8 cellular contexts compared by ENCODE assay signal in genomic region chr6:33622456-33623431, GRCh38. TPM values are rescaled to one million over a fixed set of nuclear protein-coding genes. Genes with fewer than 3 reads are reported as not detected.
DNase-seq lines count a peak whose midpoint lies in the region; ATAC-seq and TF ChIP-seq lines count a peak whose summit lies in the region.

No MANE protein-coding gene starts in this region.

- peaks cover 13% of the 10 kb centered on the region for H3K36me3 Mint-ChIP-seq in stimulated activated memory B cell treated with anti-CD40 and anti-IgM and Interleukin-4, amounts not matched to agents 10 μg/mL and 1 μg/mL and 100 μg/mL, for 72 hours

- no peaks in the 10 kb centered on the region for H3K9me3 Mint-ChIP-seq in stimulated activated memory B cell treated with anti-CD40 and anti-IgM and Interleukin-4, amounts not matched to agents 10 μg/mL and 1 μg/mL and 100 μg/mL, for 72 hours

- peaks cover 0 to 47% (median 24%) of the 10 kb centered on the region in 9 donors for H3K4me1 ChIP-seq in heart right ventricle

- peaks cover 53% of the 10 kb centered on the region for H3K4me1 Mint-ChIP-seq in stimulated activated memory B cell treated with anti-CD40 and anti-IgM and Interleukin-4, amounts not matched to agents 10 μg/mL and 1 μg/mL and 100 μg/mL, for 72 hours

- peaks cover 0 to 11% (median 8%) of the 10 kb centered on the region in 7 donors for H3K27me3 ChIP-seq in heart right ventricle

- H3K4me3 Mint-ChIP-seq in stimulated activated memory B cell treated with anti-CD40 and anti-IgM and Interleukin-4, amounts not matched to agents 10 μg/mL and 1 μg/mL and 100 μg/mL, for 72 hours = peak overlapping the region; percentile 92

- H3K27ac Mint-ChIP-seq in stimulated activated memory B cell treated with anti-CD40 and anti-IgM and Interleukin-4, amounts not matched to agents 10 μg/mL and 1 μg/mL and 100 μg/mL, for 72 hours = peak overlapping the region; percentile 85

- DNase-seq in NCI-H1417 (lab: John Stamatoyannopoulos, UW) = peak in 2 of 3 experiments; percentile 12 to 26
- no peak for DNase-seq in NCI-H1417 treated with DMSO at 0.1 percent for 48 hours (lab: John Stamatoyannopoulos, UW)
- DNase-seq in heart right ventricle = no peak
- no peak for DNase-seq in stimulated activated CD4-positive, alpha-beta T cell treated with anti-CD3 and anti-CD28 coated beads, Interleukin-4, amount 100 ng/mL, for 24 hours
- DNase-seq in SKM-1 treated with dmso at 0.1 percent for 144 hours (lab: John Stamatoyannopoulos, UW; ENCODE audit: unreplicated experiment) = no peak

- intact Hi-C loops in heart right ventricle (cut with DNase I) = loop anchor here in 2 of 10 donors (5.0 kb wide), 1 partner anchor 35 kb away; no protein-coding TSS in a partner anchor

- 67 to 70% methylated on average over 12 of the region's 12 CpGs for WGBS in heart right ventricle, 2 donors

- H3K9me3 ChIP-seq in heart right ventricle = no peaks in the 10 kb centered on the region

- H3K27ac ChIP-seq in VCaP = peak overlapping the region; percentile 95
- peak overlapping the region in 9 of 10 donors; percentile 86 to 97 (median 93) for H3K27ac ChIP-seq in heart right ventricle

- H3K4me3 ChIP-seq in heart right ventricle = peak overlapping the region; percentile 59 to 77 (median 71)

- peak in 3 of 8 donors; percentile 22 to 45 (median 32) for ATAC-seq in heart right ventricle
- no peak for ATAC-seq in stimulated activated memory B cell treated with anti-CD40 and anti-IgM and Interleukin-4, amounts not matched to agents 10 μg/mL and 1 μg/mL and 100 μg/mL, for 72 hours
- ATAC-seq in GM18861 (IDR thresholded peaks at IDR 0.05; ENCODE audit: unreplicated experiment) = no peak

- no peak for TF ChIP-seq CTCF in VCaP (conservative IDR thresholded peaks at IDR 0.05)
- TF ChIP-seq CTCF in heart right ventricle (IDR thresholded peaks at IDR 0.05) = no peak

- no peaks in the 10 kb centered on the region for H3K27me3 Mint-ChIP-seq in stimulated activated memory B cell treated with anti-CD40 and anti-IgM and Interleukin-4, amounts not matched to agents 10 μg/mL and 1 μg/mL and 100 μg/mL, for 72 hours

- peaks cover 0 to 20% (median 0%) of the 10 kb centered on the region in 9 donors for H3K36me3 ChIP-seq in heart right ventricle

RNA-seq across cellular contexts. Expression of gene ITPR3, which starts 1.6 kb away (rescaled TPM):
- total RNA-seq in heart right ventricle = 10 to 100 TPM in 1 of 10 donors, 1 to 10 TPM in 9; 3.2 to 16.7 (median 5.5) TPM
- 10 to 100 TPM in 1 of 2 donors, 1 to 10 TPM in 1; 7.8 to 12.6 TPM for polyA plus RNA-seq in heart right ventricle

RNA-seq across cellular contexts. Expression of gene BAK1, which starts 42.7 kb away (rescaled TPM):
- total RNA-seq in heart right ventricle = 10 to 100 TPM; 16.0 to 26.4 (median 18.7) TPM
- polyA plus RNA-seq in heart right ventricle = 10 to 100 TPM; 12.6 to 37.6 TPM

Comparison
In these comparisons a context has a peak if more than half of its experiments do, and no peak if none do; other contexts are left out.
1. DNase-seq: peak in NCI-H1417 (2 of 3); none in NCI-H1417 treated with DMSO at 0.1 percent for 48 hours (single experiment), heart right ventricle (0 of 2), stimulated activated CD4-positive, alpha-beta T cell treated with anti-CD3 and anti-CD28 coated beads, Interleukin-4, amount 100 ng/mL, for 24 hours (single experiment) and SKM-1 treated with dmso at 0.1 percent for 144 hours (single experiment).